28 cellular contexts compared by ENCODE assay signal in the genomic region with DNA sequence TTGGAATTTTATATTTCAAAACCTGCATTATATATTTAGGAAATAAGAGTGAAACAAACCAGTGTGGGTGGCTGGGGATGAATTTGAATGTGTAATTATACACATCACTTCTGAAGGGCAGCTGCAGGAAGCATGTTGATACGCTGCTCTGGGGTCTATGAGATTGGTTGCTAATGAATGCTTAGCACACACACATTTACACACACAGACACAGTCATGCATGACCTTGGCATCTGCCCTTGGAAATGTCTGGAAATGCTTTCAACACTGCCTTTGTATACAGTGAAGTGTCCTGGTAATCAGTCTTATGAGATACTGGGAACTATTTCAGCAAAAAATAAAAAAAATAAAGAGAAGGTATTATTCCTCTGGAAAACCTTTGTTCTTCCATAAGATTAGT.
A peak's percentile ranks its signal among the peaks of the same experiment; 100 is the strongest.
DNase-seq lines count a peak whose midpoint lies in the region; ATAC-seq, FAIRE-seq and TF ChIP-seq lines count a peak whose summit lies in the region.
"Had no signal": no experiment of that assay in that cellular context is flagged by ENCODE, and none has a peak within 500 bp of the region (broad histone marks: within the 10 kb centered on the region; RNA-seq: fewer than 3 reads in every experiment).

No MANE protein-coding gene starts in this region.

- no peaks in the 10 kb centered on the region for H3K9me3 ChIP-seq in pancreas
- no peaks in the 10 kb centered on the region for H3K9me3 ChIP-seq in esophagus muscularis mucosa
- H3K9me3 ChIP-seq: thyroid gland, vagina had no signal

- H3K4me1 ChIP-seq in pancreas: peaks cover 14 to 38% (median 31%) of the 10 kb centered on the region in 3 donors
- peaks cover 0 to 9% (median 3%) of the 10 kb centered on the region in 4 donors for H3K4me1 ChIP-seq in esophagus muscularis mucosa

- DNase-seq in NCI-H187 (lab: John Stamatoyannopoulos, UW) (peak; percentile 27 to 39), NCI-H187 treated with DMSO at 0.1 percent for 48 hours (lab: John Stamatoyannopoulos, UW) (no peak), NCI-H146 (lab: John Stamatoyannopoulos, UW) (peak; percentile 48), NCI-H526 (lab: John Stamatoyannopoulos, UW) (peak; percentile 45 to 59), pancreas (no peak), esophagus muscularis mucosa (ENCODE audit: extremely low spot score) (no peak), occipital lobe (lab: John Stamatoyannopoulos, UW) (no peak)
- no peak for DNase-seq in activated CD4-positive, alpha-beta T cell treated with anti-CD3 and anti-CD28 coated beads for 48 hours
- DNase-seq: activated CD4-positive, alpha-beta memory T cell treated with anti-CD3 and anti-CD28 coated beads, Interleukin-2, amount 10 ng/mL, durations not matched to agents 7 days and 5 days; anterior cingulate cortex; CD4-positive, CD25-positive, alpha-beta regulatory T cell; effector CD4-positive, alpha-beta T cell; GDM1; glutamatergic neuron; H7; midbrain; naive thymus-derived CD8-positive, alpha-beta T cell; NCI-H1048; NCI-H82; small intestine; stimulated activated CD8-positive, alpha-beta memory T cell treated with anti-CD3 and anti-CD28 coated beads, Interleukin-4, amount 100 ng/mL, for 48 hours; stimulated activated naive CD8-positive, alpha-beta T cell treated with anti-CD3 and anti-CD28 coated beads, Interleukin-15, amount 100 ng/mL, for 72 hours had no signal

- no peaks in the 10 kb centered on the region for H3K36me3 ChIP-seq in pancreas
- no peaks in the 10 kb centered on the region for H3K36me3 ChIP-seq in esophagus muscularis mucosa
- H3K36me3 ChIP-seq: thyroid gland, vagina had no signal

- H3K27me3 ChIP-seq in pancreas (no peaks in the 10 kb centered on the region), esophagus muscularis mucosa (no peaks in the 10 kb centered on the region)
- H3K27me3 ChIP-seq: thyroid gland, vagina had no signal

- ATAC-seq in pancreas: peak in 3 of 4 donors; percentile 4 to 12 (median 7)
- ATAC-seq: naive thymus-derived CD8-positive, alpha-beta T cell; stimulated activated naive CD8-positive, alpha-beta T cell treated with anti-CD3 and anti-CD28 coated beads, Interleukin-15, amount 100 ng/mL, for 72 hours had no signal

- no peak for FAIRE-seq in pancreas (lab: Jason Lieb, UNC)
- FAIRE-seq: colon, islet of Langerhans, small intestine had no signal

- TF ChIP-seq POLR2A in esophagus muscularis mucosa (IDR thresholded peaks at IDR 0.05; ENCODE audit: low read depth): no peak

- WGBS in pancreas, 2 donors: 47 to 53% methylated on average over 1 of the region's 1 CpG
- WGBS in esophagus muscularis mucosa: 58% methylated on average over 1 of the region's 1 CpG

- TF ChIP-seq EP300 in esophagus muscularis mucosa (IDR thresholded peaks at IDR 0.05): no peak

- intact Hi-C loops in pancreas (cut with DNase I): loop anchor here in 1 of 3 donors (10.0 kb wide), 1 partner anchor 89 kb away; no protein-coding TSS in a partner anchor
- intact Hi-C loops in esophagus muscularis mucosa (cut with DNase I): no loop called here

- peak overlapping the region in 2 of 4 donors; percentile 45 to 58 for H3K27ac ChIP-seq in pancreas
- H3K27ac ChIP-seq in esophagus muscularis mucosa (replicated peaks in 1 of 4): no peak overlapping the region
- H3K27ac ChIP-seq: epithelial cell of prostate, SK-N-MC, thyroid gland, vagina had no signal

- TF ChIP-seq CTCF in pancreas (IDR thresholded peaks at IDR 0.05): no peak
- TF ChIP-seq CTCF in esophagus muscularis mucosa (IDR thresholded peaks at IDR 0.05): no peak

- no peak overlapping the region for H3K4me3 ChIP-seq in pancreas
- no peak overlapping the region for H3K4me3 ChIP-seq in esophagus muscularis mucosa
- H3K4me3 ChIP-seq: SK-N-MC, thyroid gland, vagina had no signal

Comparison
In these comparisons a context has a peak if more than half of its experiments do, and no peak if none do; other contexts are left out.
1. DNase-seq: peak in NCI-H187 (2 of 2), NCI-H146 (single experiment) and NCI-H526 (2 of 2); none in NCI-H187 treated with DMSO at 0.1 percent for 48 hours (single experiment), pancreas (0 of 6), esophagus muscularis mucosa (single experiment), occipital lobe (single experiment) and activated CD4-positive, alpha-beta T cell treated with anti-CD3 and anti-CD28 coated beads for 48 hours (single experiment).